ENCODE assay signal across 2 cellular contexts in the genomic region with DNA sequence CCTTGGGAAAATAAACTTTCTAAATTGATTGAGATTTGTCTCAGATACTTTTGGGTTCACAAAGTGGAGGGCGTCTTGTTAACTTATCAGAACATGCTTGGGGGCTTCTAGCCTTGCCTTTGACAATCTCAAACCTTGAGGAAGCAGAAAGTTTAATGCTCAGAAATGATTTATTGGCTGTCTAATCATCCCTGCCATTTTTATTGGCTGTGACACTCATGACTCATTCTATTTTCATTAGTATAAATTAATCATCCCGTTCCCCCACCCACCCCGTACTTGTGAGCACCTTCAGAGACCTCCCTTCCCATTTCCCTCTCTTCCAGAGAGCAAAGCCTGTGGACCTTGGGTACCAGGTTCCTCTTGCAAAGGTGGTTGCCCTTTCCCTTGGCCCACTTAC.
A peak's percentile ranks its signal among the peaks of the same experiment; 100 is the strongest.
TF ChIP-seq lines count a peak whose summit lies in the region.

No MANE protein-coding gene starts in this region.

TF ChIP-seq in SK-N-SH, 30 proteins besides CTCF, POLR2A, EP300 and RAD21 (continued from another document):
- TF ChIP-seq, protein P1, sequence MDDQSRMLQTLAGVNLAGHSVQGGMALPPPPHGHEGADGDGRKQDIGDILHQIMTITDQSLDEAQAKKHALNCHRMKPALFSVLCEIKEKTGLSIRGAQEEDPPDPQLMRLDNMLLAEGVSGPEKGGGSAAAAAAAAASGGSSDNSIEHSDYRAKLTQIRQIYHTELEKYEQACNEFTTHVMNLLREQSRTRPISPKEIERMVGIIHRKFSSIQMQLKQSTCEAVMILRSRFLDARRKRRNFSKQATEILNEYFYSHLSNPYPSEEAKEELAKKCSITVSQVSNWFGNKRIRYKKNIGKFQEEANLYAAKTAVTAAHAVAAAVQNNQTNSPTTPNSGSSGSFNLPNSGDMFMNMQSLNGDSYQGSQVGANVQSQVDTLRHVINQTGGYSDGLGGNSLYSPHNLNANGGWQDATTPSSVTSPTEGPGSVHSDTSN (IDR thresholded peaks at IDR 0.05): peak; percentile 32; the same call in 1 of the 2 replicates

TF ChIP-seq in SK-N-SH treated with all-trans-retinoic acid at 6 μM for 48 hours, 23 proteins besides CTCF, POLR2A, EP300 and RAD21 (continued from another document):
- TF ChIP-seq, protein P2, sequence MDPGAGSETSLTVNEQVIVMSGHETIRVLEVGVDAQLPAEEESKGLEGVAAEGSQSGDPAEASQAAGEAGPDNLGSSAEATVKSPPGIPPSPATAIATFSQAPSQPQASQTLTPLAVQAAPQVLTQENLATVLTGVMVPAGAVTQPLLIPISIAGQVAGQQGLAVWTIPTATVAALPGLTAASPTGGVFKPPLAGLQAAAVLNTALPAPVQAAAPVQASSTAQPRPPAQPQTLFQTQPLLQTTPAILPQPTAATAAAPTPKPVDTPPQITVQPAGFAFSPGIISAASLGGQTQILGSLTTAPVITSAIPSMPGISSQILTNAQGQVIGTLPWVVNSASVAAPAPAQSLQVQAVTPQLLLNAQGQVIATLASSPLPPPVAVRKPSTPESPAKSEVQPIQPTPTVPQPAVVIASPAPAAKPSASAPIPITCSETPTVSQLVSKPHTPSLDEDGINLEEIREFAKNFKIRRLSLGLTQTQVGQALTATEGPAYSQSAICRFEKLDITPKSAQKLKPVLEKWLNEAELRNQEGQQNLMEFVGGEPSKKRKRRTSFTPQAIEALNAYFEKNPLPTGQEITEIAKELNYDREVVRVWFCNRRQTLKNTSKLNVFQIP (CRISPR knock-in tag; IDR thresholded peaks at IDR 0.05; ENCODE audit: borderline replicate concordance, low read depth): no peak
- TF ChIP-seq ZFP3 (CRISPR knock-in tag; IDR thresholded peaks at IDR 0.05) (no peak), ZC3H10 (CRISPR knock-in tag; IDR thresholded peaks at IDR 0.05) (no peak), ARNTL (CRISPR knock-in tag; IDR thresholded peaks at IDR 0.05; ENCODE audit: borderline replicate concordance, low read depth) (no peak), TOX (CRISPR knock-in tag; IDR thresholded peaks at IDR 0.05; ENCODE audit: borderline replicate concordance) (no peak), ZNF70 (CRISPR knock-in tag; IDR thresholded peaks at IDR 0.05) (no peak), ZNF565 (CRISPR knock-in tag; conservative IDR thresholded peaks at IDR 0.05; ENCODE audit: low read depth) (no peak), ZFP30 (CRISPR knock-in tag; IDR thresholded peaks at IDR 0.05) (no peak), ZNF8 (CRISPR knock-in tag; IDR thresholded peaks at IDR 0.05) (no peak), TCF4 (CRISPR knock-in tag; IDR thresholded peaks at IDR 0.05; ENCODE audit: borderline replicate concordance) (no peak), CSDC2 (CRISPR knock-in tag; IDR thresholded peaks at IDR 0.05) (no peak)
- TF ChIP-seq, protein P3, sequence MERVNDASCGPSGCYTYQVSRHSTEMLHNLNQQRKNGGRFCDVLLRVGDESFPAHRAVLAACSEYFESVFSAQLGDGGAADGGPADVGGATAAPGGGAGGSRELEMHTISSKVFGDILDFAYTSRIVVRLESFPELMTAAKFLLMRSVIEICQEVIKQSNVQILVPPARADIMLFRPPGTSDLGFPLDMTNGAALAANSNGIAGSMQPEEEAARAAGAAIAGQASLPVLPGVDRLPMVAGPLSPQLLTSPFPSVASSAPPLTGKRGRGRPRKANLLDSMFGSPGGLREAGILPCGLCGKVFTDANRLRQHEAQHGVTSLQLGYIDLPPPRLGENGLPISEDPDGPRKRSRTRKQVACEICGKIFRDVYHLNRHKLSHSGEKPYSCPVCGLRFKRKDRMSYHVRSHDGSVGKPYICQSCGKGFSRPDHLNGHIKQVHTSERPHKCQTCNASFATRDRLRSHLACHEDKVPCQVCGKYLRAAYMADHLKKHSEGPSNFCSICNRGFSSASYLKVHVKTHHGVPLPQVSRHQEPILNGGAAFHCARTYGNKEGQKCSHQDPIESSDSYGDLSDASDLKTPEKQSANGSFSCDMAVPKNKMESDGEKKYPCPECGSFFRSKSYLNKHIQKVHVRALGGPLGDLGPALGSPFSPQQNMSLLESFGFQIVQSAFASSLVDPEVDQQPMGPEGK (CRISPR knock-in tag; IDR thresholded peaks at IDR 0.05; ENCODE audit: borderline replicate concordance): no peak
- TF ChIP-seq, protein P4, sequence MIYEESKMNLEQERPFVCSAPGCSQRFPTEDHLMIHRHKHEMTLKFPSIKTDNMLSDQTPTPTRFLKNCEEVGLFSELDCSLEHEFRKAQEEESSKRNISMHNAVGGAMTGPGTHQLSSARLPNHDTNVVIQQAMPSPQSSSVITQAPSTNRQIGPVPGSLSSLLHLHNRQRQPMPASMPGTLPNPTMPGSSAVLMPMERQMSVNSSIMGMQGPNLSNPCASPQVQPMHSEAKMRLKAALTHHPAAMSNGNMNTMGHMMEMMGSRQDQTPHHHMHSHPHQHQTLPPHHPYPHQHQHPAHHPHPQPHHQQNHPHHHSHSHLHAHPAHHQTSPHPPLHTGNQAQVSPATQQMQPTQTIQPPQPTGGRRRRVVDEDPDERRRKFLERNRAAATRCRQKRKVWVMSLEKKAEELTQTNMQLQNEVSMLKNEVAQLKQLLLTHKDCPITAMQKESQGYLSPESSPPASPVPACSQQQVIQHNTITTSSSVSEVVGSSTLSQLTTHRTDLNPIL (CRISPR knock-in tag; IDR thresholded peaks at IDR 0.05; ENCODE audit: low read depth): no peak
